1 cellular context compared by ENCODE assay signal in the genomic region with DNA sequence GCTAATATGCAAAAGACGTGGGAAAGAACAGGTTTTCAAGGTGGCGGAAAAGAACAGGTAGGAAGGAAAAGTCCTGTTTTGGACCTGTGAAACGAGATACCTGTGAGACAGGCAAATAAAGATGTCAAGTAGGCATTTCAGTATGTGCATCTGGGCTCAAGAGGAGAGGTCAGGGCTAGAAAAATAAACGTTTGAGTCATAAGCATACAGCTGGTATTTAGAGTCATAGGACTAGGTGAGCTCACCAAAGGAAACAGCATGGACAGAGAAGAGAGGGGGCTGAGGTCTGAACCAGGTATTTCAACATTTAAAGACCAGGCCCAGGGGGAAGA.
TF ChIP-seq lines count a peak whose summit lies in the region.

No MANE protein-coding gene starts in this region.

TF ChIP-seq in IMR-90, 13 proteins besides CTCF, POLR2A, EP300 and RAD21:
- peak; percentile 35; the same call in 1 of the 2 replicates for TF ChIP-seq FOS (IDR thresholded peaks at IDR 0.05; ENCODE audit: low read depth, low read length)
- TF ChIP-seq MAFK (IDR thresholded peaks at IDR 0.05; ENCODE audit: low read depth, low read length), result peak; percentile 62
- no peak for TF ChIP-seq SMC3 (IDR thresholded peaks at IDR 0.05; ENCODE audit: low read depth, low read length)
- peak; percentile 25 for TF ChIP-seq RCOR1 (IDR thresholded peaks at IDR 0.05; ENCODE audit: insufficient replicate concordance, low read length)
- no peak for TF ChIP-seq RFX5 (IDR thresholded peaks at IDR 0.05; ENCODE audit: low read depth, low read length)
- TF ChIP-seq CEBPB (IDR thresholded peaks at IDR 0.05; ENCODE audit: low read depth, low read length), result no peak
- TF ChIP-seq CHD1 (IDR thresholded peaks at IDR 0.05; ENCODE audit: low read depth, low read length), result no peak
- no peak for TF ChIP-seq BHLHE40 (IDR thresholded peaks at IDR 0.05; ENCODE audit: low read depth, low read length)
- TF ChIP-seq, protein P1, sequence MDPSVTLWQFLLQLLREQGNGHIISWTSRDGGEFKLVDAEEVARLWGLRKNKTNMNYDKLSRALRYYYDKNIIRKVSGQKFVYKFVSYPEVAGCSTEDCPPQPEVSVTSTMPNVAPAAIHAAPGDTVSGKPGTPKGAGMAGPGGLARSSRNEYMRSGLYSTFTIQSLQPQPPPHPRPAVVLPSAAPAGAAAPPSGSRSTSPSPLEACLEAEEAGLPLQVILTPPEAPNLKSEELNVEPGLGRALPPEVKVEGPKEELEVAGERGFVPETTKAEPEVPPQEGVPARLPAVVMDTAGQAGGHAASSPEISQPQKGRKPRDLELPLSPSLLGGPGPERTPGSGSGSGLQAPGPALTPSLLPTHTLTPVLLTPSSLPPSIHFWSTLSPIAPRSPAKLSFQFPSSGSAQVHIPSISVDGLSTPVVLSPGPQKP (IDR thresholded peaks at IDR 0.05; ENCODE audit: borderline replicate concordance, low read depth, low read length), result no peak
- TF ChIP-seq MXI1 (IDR thresholded peaks at IDR 0.05; ENCODE audit: borderline replicate concordance, low read depth, low read length), result no peak
